8 cellular contexts compared by ENCODE assay signal in genomic region chr17:12180644-12181261, GRCh38.
DNase-seq lines count a peak whose midpoint lies in the region; ATAC-seq lines count a peak whose summit lies in the region.

No MANE protein-coding gene starts in this region.

- DNase-seq in stimulated activated CD4-positive, alpha-beta T cell treated with anti-CD3 and anti-CD28 coated beads, Interleukin-2, amount 100 ng/mL, for 24 hours, result peak; percentile 8 to 19
- no peak for DNase-seq in stimulated activated CD4-positive, alpha-beta T cell treated with anti-CD3 and anti-CD28 coated beads, Interleukin-4, amount 100 ng/mL, for 1 hour
- DNase-seq in NCI-H1105 treated with DMSO at 0.1 percent for 48 hours (lab: John Stamatoyannopoulos, UW), result peak; percentile 48
- DNase-seq in amniotic stem cell (lab: John Stamatoyannopoulos, UW), result peak; percentile 23
- peak; percentile 3 to 36 for DNase-seq in hippocampal formation (lab: John Stamatoyannopoulos, UW)
- DNase-seq in stimulated activated CD4-positive, alpha-beta T cell treated with anti-CD3 and anti-CD28 coated beads, TNF-alpha, amount 100 ng/mL, for 48 hours (ENCODE audit: low read depth in 3 of 3), result peak in 2 of 3 donors; percentile 11 to 19
- DNase-seq in occipital lobe (lab: John Stamatoyannopoulos, UW), result no peak

- no peak for ATAC-seq in HG03342 (IDR thresholded peaks at IDR 0.05; ENCODE audit: unreplicated experiment)

Comparison
In these comparisons a context has a peak if more than half of its experiments do, and no peak if none do; other contexts are left out.
1. DNase-seq: peak in stimulated activated CD4-positive, alpha-beta T cell treated with anti-CD3 and anti-CD28 coated beads, Interleukin-2, amount 100 ng/mL, for 24 hours (2 of 2), NCI-H1105 treated with DMSO at 0.1 percent for 48 hours (single experiment), amniotic stem cell (single experiment), hippocampal formation (2 of 2) and stimulated activated CD4-positive, alpha-beta T cell treated with anti-CD3 and anti-CD28 coated beads, TNF-alpha, amount 100 ng/mL, for 48 hours (2 of 3); none in stimulated activated CD4-positive, alpha-beta T cell treated with anti-CD3 and anti-CD28 coated beads, Interleukin-4, amount 100 ng/mL, for 1 hour (single experiment) and occipital lobe (single experiment).